Comparison of ENCODE assay signal across 18 cellular contexts in genomic region chr2:178635897-178636296, GRCh38.
A peak's percentile ranks its signal among the peaks of the same experiment; 100 is the strongest.
DNase-seq lines count a peak whose midpoint lies in the region; ATAC-seq and TF ChIP-seq lines count a peak whose summit lies in the region.
"Had no signal": no experiment of that assay in that cellular context is flagged by ENCODE, and none has a peak within 500 bp of the region (broad histone marks: within the 10 kb centered on the region; RNA-seq: fewer than 3 reads in every experiment).

No MANE protein-coding gene starts in this region.

- H3K36me3 Mint-ChIP-seq in Caco-2 (ENCODE audit: insufficient read depth, unreplicated experiment) (peaks cover under 1% of the 10 kb centered on the region), Calu3 (ENCODE audit: insufficient read depth, unreplicated experiment) (no peaks in the 10 kb centered on the region)

- DNase-seq in Caco-2 (no peak), Calu3 (no peak), heart left ventricle (peak in 1 of 5 donors; percentile 27), left ventricle myocardium superior (no peak), lower lobe of right lung (no peak), GM10266 (ENCODE audit: extremely low spot score) (no peak)
- DNase-seq: C1 segment of cervical spinal cord; CD4-positive, alpha-beta memory T cell; COR-L47; DMS 273 treated with DMSO at 0.1 percent for 48 hours; DMS79; EL; GDM1; H9 had no signal

- TF ChIP-seq CTCF in Caco-2 (IDR thresholded peaks at IDR 0.05; ENCODE audit: insufficient read depth in 1 of 2, low read depth in 1 of 2, low read length in 1 of 2, severe bottlenecking in 1 of 2, unreplicated experiment in 1 of 2) (no peak), Calu3 (IDR thresholded peaks at IDR 0.05; ENCODE audit: unreplicated experiment) (no peak), heart left ventricle (IDR thresholded peaks at IDR 0.05) (no peak), lower lobe of right lung (IDR thresholded peaks at IDR 0.05) (no peak), GM10266 (IDR thresholded peaks at IDR 0.05; ENCODE audit: control insufficient read depth, insufficient read depth, low read depth, missing control alignments) (no peak)

- H3K27ac ChIP-seq in heart left ventricle (peak overlapping the region in 1 of 12 donors; percentile 8), lower lobe of right lung (no peak overlapping the region)

- H3K9me3 Mint-ChIP-seq in Caco-2 (ENCODE audit: unreplicated experiment) (no peaks in the 10 kb centered on the region), Calu3 (ENCODE audit: low read depth, unreplicated experiment) (no peaks in the 10 kb centered on the region)
- H3K9me3 Mint-ChIP-seq: GM23338, H9 had no signal

- WGBS in heart left ventricle, 4 donors: 68 to 73% (median 69%) methylated on average over 11 of the region's 11 CpGs

- H3K27me3 ChIP-seq in Caco-2 (replicated peaks; ENCODE audit: control insufficient read depth, insufficient read depth, low read length): no peaks in the 10 kb centered on the region; the same call in 1 of the 2 replicates
- no peaks in the 10 kb centered on the region for H3K27me3 ChIP-seq in heart left ventricle
- no peaks in the 10 kb centered on the region for H3K27me3 ChIP-seq in lower lobe of right lung (ENCODE audit: low read depth)

- no peaks in the 10 kb centered on the region for H3K27me3 Mint-ChIP-seq in Caco-2 (ENCODE audit: insufficient read depth, unreplicated experiment)
- no peaks in the 10 kb centered on the region for H3K27me3 Mint-ChIP-seq in Calu3 (ENCODE audit: unreplicated experiment)
- H3K27me3 Mint-ChIP-seq: CD4-positive, alpha-beta memory T cell had no signal

- intact Hi-C loops in Caco-2 (cut with micrococcal nuclease; ENCODE audit: unreplicated experiment) (no loop called here), Calu3 (cut with micrococcal nuclease; ENCODE audit: unreplicated experiment) (no loop called here), heart left ventricle (cut with DNase I) (no loop called here), left ventricle myocardium superior (cut with micrococcal nuclease) (no loop called here), lower lobe of right lung (cut with DNase I) (no loop called here)

- H3K4me3 ChIP-seq in Caco-2 (ENCODE audit: low read depth, low read length): no peak overlapping the region
- H3K4me3 ChIP-seq in heart left ventricle: no peak overlapping the region
- no peak overlapping the region for H3K4me3 ChIP-seq in lower lobe of right lung
- H3K4me3 ChIP-seq: GM23338 had no signal

- H3K9me3 ChIP-seq in Caco-2 (no peaks in the 10 kb centered on the region), heart left ventricle (no peaks in the 10 kb centered on the region), lower lobe of right lung (no peaks in the 10 kb centered on the region)

- TF ChIP-seq POLR2A in heart left ventricle (IDR thresholded peaks at IDR 0.05): no peak

- no peaks in the 10 kb centered on the region for H3K4me1 Mint-ChIP-seq in Caco-2 (ENCODE audit: low read depth, unreplicated experiment)
- no peaks in the 10 kb centered on the region for H3K4me1 Mint-ChIP-seq in Calu3 (ENCODE audit: low read depth, unreplicated experiment)
- H3K4me1 Mint-ChIP-seq: CD4-positive, alpha-beta memory T cell had no signal

- ATAC-seq in heart left ventricle: peak; percentile 41 to 59 (median 48)
- ATAC-seq in left ventricle myocardium superior: peak; percentile 41
- no peak for ATAC-seq in HG03520 (IDR thresholded peaks at IDR 0.05; ENCODE audit: unreplicated experiment)
- no peak for ATAC-seq in GM19397 (IDR thresholded peaks at IDR 0.05; ENCODE audit: unreplicated experiment)
- ATAC-seq in lower lobe of right lung: no peak
- ATAC-seq: GM23338, HCT116 had no signal

- H3K4me3 Mint-ChIP-seq in Caco-2 (ENCODE audit: unreplicated experiment): no peak overlapping the region
- no peak overlapping the region for H3K4me3 Mint-ChIP-seq in Calu3 (ENCODE audit: low read depth, unreplicated experiment)
- H3K4me3 Mint-ChIP-seq: CD4-positive, alpha-beta memory T cell; GM23338; H9 had no signal

- TSS peak; percentile 19 for BruUV-seq in Caco-2 (replicated peaks; lab: Mats Ljungman, UMichigan)
- no TSS peak for BruUV-seq in Calu3 (replicated peaks; lab: Mats Ljungman, UMichigan)

- POLR2A ChIA-PET in Caco-2 (lab: Charles Lee): interaction anchor here (0.5 kb wide), 1 partner anchor 1370 kb away, joined by 3 read pairs; no protein-coding TSS in a partner anchor

- no peaks in the 10 kb centered on the region for H3K36me3 ChIP-seq in Caco-2 (ENCODE audit: control insufficient read depth, insufficient read depth, low read length)
- H3K36me3 ChIP-seq in heart left ventricle: peaks cover 0 to 100% (median 70%) of the 10 kb centered on the region in 9 donors
- H3K36me3 ChIP-seq in lower lobe of right lung: peaks cover 12% of the 10 kb centered on the region

- H3K4me1 ChIP-seq in Caco-2 (no peaks in the 10 kb centered on the region), heart left ventricle (peaks cover 0 to 53% (median 5%) of the 10 kb centered on the region in 12 donors), lower lobe of right lung (no peaks in the 10 kb centered on the region)

- CTCF ChIA-PET in Caco-2 (lab: Charles Lee): no interaction called here
- CTCF ChIA-PET in Calu3 (lab: Charles Lee): no interaction called here

- no peak overlapping the region for H3K27ac Mint-ChIP-seq in Caco-2 (ENCODE audit: unreplicated experiment)
- peak overlapping the region; percentile 39 for H3K27ac Mint-ChIP-seq in Calu3 (ENCODE audit: unreplicated experiment)
- H3K27ac Mint-ChIP-seq: CD4-positive, alpha-beta memory T cell; GM23338 had no signal

Comparison
In these comparisons a context has a peak if more than half of its experiments do, and no peak if none do; other contexts are left out.
1. ATAC-seq: peak in heart left ventricle (4 of 4) and left ventricle myocardium superior (single experiment); none in HG03520 (single experiment), GM19397 (single experiment) and lower lobe of right lung (0 of 2).